29 cellular contexts compared by ENCODE assay signal in genomic region chr6:139742671-139743070, GRCh38.
A peak's percentile ranks its signal among the peaks of the same experiment; 100 is the strongest.
DNase-seq lines count a peak whose midpoint lies in the region; ATAC-seq, FAIRE-seq and TF ChIP-seq lines count a peak whose summit lies in the region.
"Had no signal": no experiment of that assay in that cellular context is flagged by ENCODE, and none has a peak within 500 bp of the region (broad histone marks: within the 10 kb centered on the region; RNA-seq: fewer than 3 reads in every experiment).

No MANE protein-coding gene starts in this region.

- peak; percentile 33 for DNase-seq in A673 (ENCODE audit: low spot score)
- no peak for DNase-seq in HCT116 (ENCODE audit: low read depth, low spot score)
- DNase-seq in Panc1 (ENCODE audit: low read depth, low spot score): no peak
- no peak for DNase-seq in keratinocyte (ENCODE audit: low read depth, low spot score)
- no peak for DNase-seq in kidney tubule cell (ENCODE audit: low spot score)
- no peak for DNase-seq in COR-L47 (lab: John Stamatoyannopoulos, UW)
- no peak for DNase-seq in HTR-8/SVneo (ENCODE audit: insufficient read length, low spot score)
- DNase-seq in SKM-1 treated with dmso at 0.1 percent for 144 hours (lab: John Stamatoyannopoulos, UW; ENCODE audit: unreplicated experiment): no peak
- DNase-seq: activated CD4-positive, alpha-beta memory T cell treated with anti-CD3 and anti-CD28 coated beads, Interleukin-2, amount 10 ng/mL, durations not matched to agents 7 days and 5 days; activated CD4-positive, alpha-beta T cell treated with anti-CD3 and anti-CD28 coated beads for 1 hour; activated CD8-positive, alpha-beta memory T cell treated with anti-CD3 and anti-CD28 coated beads, Interleukin-2, amount 50 U/mL, for 48 hours; activated naive CD4-positive, alpha-beta T cell treated with anti-CD3 and anti-CD28 coated beads, Interleukin-2, amount 10 ng/mL, durations not matched to agents 7 days and 5 days; amniotic stem cell; brain microvascular endothelial cell; DMS79; esophagus squamous epithelium; gastrocnemius medialis; H9; left cardiac atrium; mucosa of descending colon; NCI-H1092; NCI-H1694; PC-3; SHP77; stimulated activated CD4-positive, alpha-beta T cell treated with anti-CD3 and anti-CD28 coated beads, Interleukin-15, amount 100 ng/mL, for 24 hours; stimulated activated CD4-positive, alpha-beta T cell treated with anti-CD3 and anti-CD28 coated beads, Interleukin-4, amount 100 ng/mL, for 4 hours had no signal

- TF ChIP-seq RAD21 in HCT116 (IDR thresholded peaks at IDR 0.05; ENCODE audit: low read depth): no peak

- RAD21 ChIA-PET in HCT116 (lab: Charles Lee; ENCODE audit: low non-redundant PET in 1 of 2, low total read pairs in 2 of 2, uncharacterized antibody in 2 of 2, unreplicated experiment in 2 of 2): no interaction called here

- H3K9ac ChIP-seq in HCT116 (ENCODE audit: low read length): no peak overlapping the region
- no peak overlapping the region for H3K9ac ChIP-seq in keratinocyte (ENCODE audit: control insufficient read depth, extremely low read depth, insufficient read depth, low read length)
- H3K9ac ChIP-seq: BLaER1 had no signal

- CTCF ChIA-PET in A673 (lab: Charles Lee): no interaction called here
- CTCF ChIA-PET in HCT116 (lab: Charles Lee): no interaction called here
- CTCF ChIA-PET in Panc1 (lab: Charles Lee): interaction anchor here (0.8 kb wide), 1 partner anchor 219 kb away, joined by 3 read pairs; no protein-coding TSS in a partner anchor

- H3K27ac ChIP-seq in A673 (ENCODE audit: low read depth, low read length, poor library complexity, severe bottlenecking) (no peak overlapping the region), HCT116 (ENCODE audit: low read depth, low read length) (no peak overlapping the region), Panc1 (ENCODE audit: low read length) (peak overlapping the region; percentile 71), keratinocyte (ENCODE audit: control insufficient read depth, insufficient read depth, low read length) (no peak overlapping the region)
- H3K27ac ChIP-seq: BLaER1, brain microvascular endothelial cell, tibial nerve had no signal

- H3K27me3 ChIP-seq in A673 (replicated peaks; ENCODE audit: insufficient read depth, low read depth, low read length, poor library complexity): no peaks in the 10 kb centered on the region
- no peaks in the 10 kb centered on the region for H3K27me3 ChIP-seq in HCT116 (ENCODE audit: insufficient read depth, low read length)
- no peaks in the 10 kb centered on the region for H3K27me3 ChIP-seq in Panc1 (ENCODE audit: control insufficient read depth, insufficient read depth, low read length)
- H3K27me3 ChIP-seq in keratinocyte (ENCODE audit: control insufficient read depth, extremely low read depth, insufficient read depth, low read length): no peaks in the 10 kb centered on the region
- H3K27me3 ChIP-seq: BLaER1, brain microvascular endothelial cell, esophagus squamous epithelium, gastrocnemius medialis, tibial nerve had no signal

- dilution Hi-C loops in keratinocyte (cut with MboI; ENCODE audit: extremely low pct_ligation_motif_present, low sequenced_read_pairs): no loop called here

- ATAC-seq in HCT116: no peak
- no peak for ATAC-seq in Panc1
- ATAC-seq: gastrocnemius medialis, left cardiac atrium, mucosa of descending colon, PC-3, sciatic nerve had no signal

- BruUV-seq in A673 (replicated peaks; lab: Mats Ljungman, UMichigan) (no TSS peak), HCT116 (replicated peaks; lab: Mats Ljungman, UMichigan) (no TSS peak), Panc1 (replicated peaks; lab: Mats Ljungman, UMichigan) (no TSS peak)

- no peak overlapping the region for H3K4me2 ChIP-seq in HCT116 (ENCODE audit: low read length)
- H3K4me2 ChIP-seq in keratinocyte (ENCODE audit: control insufficient read depth, extremely low read depth, insufficient read depth, low read depth, low read length): no peak overlapping the region
- H3K4me2 ChIP-seq: BLaER1 had no signal

- H4K20me1 ChIP-seq in HCT116 (ENCODE audit: insufficient read depth) (no peaks in the 10 kb centered on the region), keratinocyte (ENCODE audit: control insufficient read depth, extremely low read depth, insufficient read depth, low read length) (no peaks in the 10 kb centered on the region)
- H4K20me1 ChIP-seq: BLaER1 had no signal

- H3K4me1 ChIP-seq in A673 (ENCODE audit: insufficient read depth, low read length, poor library complexity, severe bottlenecking): peaks cover 6% of the 10 kb centered on the region
- H3K4me1 ChIP-seq in HCT116 (ENCODE audit: control insufficient read depth in 1 of 2, insufficient read depth in 2 of 2, low read length in 2 of 2): peaks cover 0 to 9% of the 10 kb centered on the region in 2 experiments; a peak in 2 of 4 replicates
- peaks cover 3% of the 10 kb centered on the region; the same call in 1 of the 2 replicates for H3K4me1 ChIP-seq in Panc1 (ENCODE audit: control insufficient read depth, insufficient read depth, low read length)
- H3K4me1 ChIP-seq in keratinocyte (ENCODE audit: control insufficient read depth, extremely low read depth, insufficient read depth, low read length): peaks cover 12% of the 10 kb centered on the region
- H3K4me1 ChIP-seq: BLaER1 had no signal

- H3K9me3 ChIP-seq in A673 (ENCODE audit: low read depth, low read length, poor library complexity, severe bottlenecking): no peaks in the 10 kb centered on the region
- H3K9me3 ChIP-seq in HCT116 (ENCODE audit: control insufficient read depth in 1 of 2, insufficient read depth in 1 of 2, low read depth in 1 of 2, low read length in 2 of 2): no peaks in the 10 kb centered on the region
- peaks cover 3% of the 10 kb centered on the region; the same call in 1 of the 2 replicates for H3K9me3 ChIP-seq in Panc1 (ENCODE audit: control insufficient read depth, insufficient read depth, low read depth, low read length)
- H3K9me3 ChIP-seq in keratinocyte (ENCODE audit: control insufficient read depth, low read depth, low read length): no peaks in the 10 kb centered on the region
- H3K9me3 ChIP-seq: BLaER1, esophagus squamous epithelium, gastrocnemius medialis, mucosa of descending colon, tibial nerve had no signal

- POLR2A ChIA-PET in A673 (lab: Charles Lee; ENCODE audit: low non-redundant PET): interaction anchor here (0.6 kb wide), 1 partner anchor 368 kb away, joined by 3 read pairs; the partner anchor contains the start of gene CITED2
- POLR2A ChIA-PET in HCT116 (lab: Charles Lee): no interaction called here
- POLR2A ChIA-PET in Panc1 (lab: Charles Lee): no interaction called here

- TF ChIP-seq POLR2A in HCT116 (IDR thresholded peaks at IDR 0.05; ENCODE audit: borderline replicate concordance, extremely low read depth, insufficient read depth, insufficient read length): no peak

- no peak for TF ChIP-seq CTCF in A673 (conservative IDR thresholded peaks at IDR 0.05; ENCODE audit: low read depth, low read length)
- TF ChIP-seq CTCF in HCT116 (IDR thresholded peaks at IDR 0.05 in 2 of 3, conservative IDR thresholded peaks at IDR 0.05 in 1 of 3; ENCODE audit: borderline replicate concordance in 1 of 3, insufficient read depth in 1 of 3, low read depth in 2 of 3, low read length in 2 of 3): no peak
- no peak for TF ChIP-seq CTCF in Panc1 (IDR thresholded peaks at IDR 0.05)
- TF ChIP-seq CTCF in keratinocyte (optimal IDR thresholded peaks at IDR 0.05 in 1 of 3, IDR thresholded peaks at IDR 0.05 in 1 of 3, conservative IDR thresholded peaks at IDR 0.05 in 1 of 3; ENCODE audit: extremely low read depth in 1 of 3, insufficient read depth in 2 of 3, low read length in 3 of 3): no peak

- H3K36me3 ChIP-seq in A673 (ENCODE audit: insufficient read depth, low read length, poor library complexity, severe bottlenecking) (no peaks in the 10 kb centered on the region), HCT116 (ENCODE audit: control insufficient read depth in 1 of 2, insufficient read depth in 2 of 2, low read length in 2 of 2) (no peaks in the 10 kb centered on the region), Panc1 (ENCODE audit: control insufficient read depth, insufficient read depth, low read length) (no peaks in the 10 kb centered on the region), keratinocyte (ENCODE audit: control insufficient read depth in 2 of 2, extremely low read depth in 1 of 2, insufficient read depth in 2 of 2, low read length in 2 of 2) (no peaks in the 10 kb centered on the region)
- H3K36me3 ChIP-seq: BLaER1, brain microvascular endothelial cell, esophagus squamous epithelium, gastrocnemius medialis, tibial nerve had no signal

- intact Hi-C loops in A673 (cut with micrococcal nuclease; ENCODE audit: unreplicated experiment) (no loop called here), HCT116 (cut with micrococcal nuclease) (no loop called here), Panc1 (cut with micrococcal nuclease; ENCODE audit: unreplicated experiment) (no loop called here)

- no peaks in the 10 kb centered on the region for H3K9me1 ChIP-seq in keratinocyte (ENCODE audit: control insufficient read depth, extremely low read depth, insufficient read depth, low read length)

- no peaks in the 10 kb centered on the region for H3K9me2 ChIP-seq in HCT116 (ENCODE audit: insufficient read depth)

- no peaks in the 10 kb centered on the region for H3K79me2 ChIP-seq in HCT116 (ENCODE audit: insufficient read depth, low read length)
- no peaks in the 10 kb centered on the region for H3K79me2 ChIP-seq in keratinocyte (ENCODE audit: control insufficient read depth, insufficient read depth, low read length)

- FAIRE-seq in keratinocyte (lab: Jason Lieb, UNC) (peak; percentile 41), HTR-8/SVneo (lab: Jason Lieb, UNC) (no peak)

- in situ Hi-C loops in Panc1 (cut with HindIII; ENCODE audit: low pct_unique_long_range_greater_than_20kb, low sequenced_read_pairs): no loop called here

- H2AFZ ChIP-seq in HCT116 (ENCODE audit: low read depth, low read length, poor library complexity, severe bottlenecking) (peak overlapping the region; percentile 25), keratinocyte (ENCODE audit: control insufficient read depth, low read length) (no peak overlapping the region)

- H3K4me3 ChIP-seq in A673 (ENCODE audit: low read depth, low read length, poor library complexity, severe bottlenecking) (no peak overlapping the region), HCT116 (replicated peaks in 1 of 2; ENCODE audit: low read depth in 1 of 2, low read length in 2 of 2) (no peak overlapping the region), Panc1 (ENCODE audit: low read depth in 2 of 2, low read length in 2 of 2) (no peak overlapping the region), keratinocyte (ENCODE audit: control insufficient read depth in 2 of 3, extremely low read depth in 1 of 3, insufficient read depth in 2 of 3, low read depth in 1 of 3, low read length in 3 of 3) (no peak overlapping the region)
- H3K4me3 ChIP-seq: BLaER1, esophagus squamous epithelium, gastrocnemius medialis, mucosa of descending colon, tibial nerve had no signal

TF ChIP-seq in HCT116, 20 proteins besides CTCF, POLR2A, EP300 and RAD21 (continues in another document):
- TF ChIP-seq ZFX (IDR thresholded peaks at IDR 0.05) (no peak), ZNF274 (IDR thresholded peaks at IDR 0.05; ENCODE audit: low read depth, low read length) (no peak), EGR1 (IDR thresholded peaks at IDR 0.05; ENCODE audit: low read depth) (no peak), CEBPB (IDR thresholded peaks at IDR 0.05; ENCODE audit: low read depth) (no peak)
